ENCODE assay signal across 29 cellular contexts in the genomic region with DNA sequence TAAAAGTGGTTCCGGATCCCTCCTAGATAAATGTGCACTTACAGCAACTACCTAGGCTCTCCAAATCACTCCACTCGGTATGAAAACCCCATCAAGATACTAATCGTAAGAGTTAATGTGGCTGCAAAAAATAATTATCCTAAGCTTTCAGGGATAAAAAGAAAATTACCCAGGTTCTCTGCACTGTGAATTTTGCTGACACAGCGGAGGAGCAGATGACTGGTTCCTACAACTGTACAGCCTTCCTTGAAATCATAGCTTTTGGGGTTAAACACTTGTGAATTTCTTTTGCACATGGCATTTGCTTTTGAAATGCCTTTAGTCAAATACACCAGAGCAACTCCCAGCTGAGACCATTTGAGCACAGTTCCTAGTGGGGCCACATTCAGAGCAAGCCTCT.
"Had no signal": no experiment of that assay in that cellular context is flagged by ENCODE, and none has a peak within 500 bp of the region (broad histone marks: within the 10 kb centered on the region; RNA-seq: fewer than 3 reads in every experiment).

No MANE protein-coding gene starts in this region.

- DNase-seq: activated CD4-positive, alpha-beta memory T cell treated with anti-CD3 and anti-CD28 coated beads for 36 hours; activated CD4-positive, alpha-beta T cell treated with anti-CD3 and anti-CD28 coated beads, Interleukin-2, amount 10 ng/mL, durations not matched to agents 24 days and 14 days; activated CD4-positive, CD25-positive, alpha-beta regulatory T cell treated with anti-CD3 and anti-CD28 coated beads, Interleukin-2, amount 50 U/mL, for 72 hours; activated CD8-positive, alpha-beta memory T cell treated with anti-CD3 and anti-CD28 coated beads, Interleukin-2, amount 50 U/mL, for 4 hours; activated effector memory CD4-positive, alpha-beta T cell treated with anti-CD3 and anti-CD28 coated beads, Interleukin-2, amount 50 U/mL, for 16 hours; activated naive CD4-positive, alpha-beta T cell treated with anti-CD3 and anti-CD28 coated beads, Interleukin-2, amount 50 U/mL, for 16 hours; activated T-cell treated with anti-CD3 and anti-CD28 coated beads, Interleukin-2, amount 50 U/mL, for 1 hour; amniotic stem cell; brain microvascular endothelial cell; dorsolateral prefrontal cortex; effector memory CD4-positive, alpha-beta T cell; glutamatergic neuron; islet precursor cell; left ventricle myocardium inferior; mesendoderm; natural killer cell; stimulated activated CD4-positive, alpha-beta T cell treated with anti-CD3 and anti-CD28 coated beads, Interleukin-12 subunit alpha, Interleukin-12 subunit beta, amount 100 ng/mL, for 4 hours; stimulated activated CD4-positive, alpha-beta T cell treated with anti-CD3 and anti-CD28 coated beads, Interleukin-4, amount 100 ng/mL, for 4 hours; stimulated activated CD8-positive, alpha-beta memory T cell treated with anti-CD3 and anti-CD28 coated beads, Interleukin-4, amount 100 ng/mL, for 48 hours; stimulated activated naive B cell treated with anti-CD40 and anti-IgM and Interleukin-4, amounts not matched to agents 10 μg/mL and 1 μg/mL and 100 μg/mL, for 72 hours; stomach; T1000; thyroid gland; upper lobe of left lung had no signal

- H3K4me3 ChIP-seq: coronary artery, dorsolateral prefrontal cortex, left ventricle myocardium inferior, lung, skin epidermis, stomach, thyroid gland, upper lobe of left lung, vagina had no signal

- H3K27ac ChIP-seq: brain microvascular endothelial cell, coronary artery, dorsolateral prefrontal cortex, left ventricle myocardium inferior, skin epidermis, stomach, thyroid gland, upper lobe of left lung, vagina had no signal

- H3K27me3 ChIP-seq: brain microvascular endothelial cell, dorsolateral prefrontal cortex, stomach, thyroid gland, upper lobe of left lung, vagina had no signal

- H3K36me3 ChIP-seq: brain microvascular endothelial cell, left ventricle myocardium inferior, stomach, thyroid gland, upper lobe of left lung, vagina had no signal

- ATAC-seq: natural killer cell; sciatic nerve; stimulated activated naive B cell treated with anti-CD40 and anti-IgM and Interleukin-4, amounts not matched to agents 10 μg/mL and 1 μg/mL and 100 μg/mL, for 72 hours had no signal

- H3K9me3 ChIP-seq: left ventricle myocardium inferior, stomach, thyroid gland, upper lobe of left lung, vagina had no signal
